In the genomic region with DNA sequence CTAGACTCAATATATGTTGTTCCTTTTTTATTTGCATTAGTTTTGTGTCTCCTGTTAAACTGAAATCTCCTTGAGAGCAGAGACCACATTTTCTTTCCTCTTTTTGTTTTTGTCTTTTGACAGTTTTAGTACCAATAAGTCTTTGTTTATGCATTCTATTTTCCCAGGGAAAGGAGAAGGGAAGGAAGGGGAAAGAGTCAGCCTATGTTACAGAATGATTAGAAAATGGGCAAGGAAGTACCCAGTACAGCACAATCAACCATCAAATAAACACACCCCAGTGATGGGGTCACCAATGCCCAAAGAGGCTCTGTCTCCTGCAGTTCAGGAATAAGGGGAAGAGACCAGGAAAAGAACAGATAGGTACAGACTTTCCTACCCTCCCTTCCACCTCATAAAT, we compare ENCODE assay signal across 20 cellular contexts. TPM values are rescaled to one million over a fixed set of nuclear protein-coding genes. Genes with fewer than 3 reads are reported as not detected.
DNase-seq lines count a peak whose midpoint lies in the region; ATAC-seq and TF ChIP-seq lines count a peak whose summit lies in the region.
"Had no signal": no experiment of that assay in that cellular context is flagged by ENCODE, and none has a peak within 500 bp of the region (broad histone marks: within the 10 kb centered on the region; RNA-seq: fewer than 3 reads in every experiment).

No MANE protein-coding gene starts in this region.

- peaks cover 48% of the 10 kb centered on the region for H3K36me3 ChIP-seq in lower lobe of right lung

- H3K36me3 Mint-ChIP-seq in activated B cell treated with CpG ODN at 0.5 μM for 24 hours (ENCODE audit: low read depth) (peaks cover 53% of the 10 kb centered on the region), neural crest cell (ENCODE audit: low read depth) (peaks cover 20% of the 10 kb centered on the region)

- H3K4me1 ChIP-seq in lower lobe of right lung = no peaks in the 10 kb centered on the region

- H3K4me3 ChIP-seq in fibroblast of villous mesenchyme (ENCODE audit: low read depth, low read length) (no peak overlapping the region), lower lobe of right lung (no peak overlapping the region)
- H3K4me3 ChIP-seq: A549 had no signal

- H3K27ac ChIP-seq in lower lobe of right lung = no peak overlapping the region
- H3K27ac ChIP-seq: A549 had no signal

- POLR2A ChIA-PET in activated B cell treated with CpG ODN at 0.5 μM for 24 hours (lab: Charles Lee) = no interaction called here

- CTCF ChIA-PET in activated B cell treated with CpG ODN at 0.5 μM for 24 hours (lab: Charles Lee) = no interaction called here

- no peaks in the 10 kb centered on the region for H3K9me3 ChIP-seq in lower lobe of right lung
- H3K9me3 ChIP-seq: A549 had no signal

- H3K27me3 ChIP-seq in lower lobe of right lung (ENCODE audit: low read depth) = no peaks in the 10 kb centered on the region

- intact Hi-C loops in activated B cell treated with CpG ODN at 0.5 μM for 24 hours (cut with micrococcal nuclease) = no loop called here
- intact Hi-C loops in lower lobe of right lung (cut with DNase I) = no loop called here

- no peak for DNase-seq in activated B cell treated with CpG ODN at 0.5 μM for 24 hours
- peak; percentile 45 for DNase-seq in fibroblast of villous mesenchyme (ENCODE audit: low read depth)
- DNase-seq in neural crest cell (ENCODE audit: low read depth, low spot score) = no peak
- DNase-seq in stimulated activated CD8-positive, alpha-beta memory T cell treated with anti-CD3 and anti-CD28 coated beads, Interleukin-4, amount 100 ng/mL, for 48 hours = no peak
- no peak for DNase-seq in KBM-7
- no peak for DNase-seq in lower lobe of right lung
- DNase-seq in retina = no peak
- DNase-seq: AML-193; CD4-positive, alpha-beta memory T cell; DMS153; DMS79; GDM1; GOT3; H7; HFFc6 had no signal

- ATAC-seq in activated B cell treated with CpG ODN at 0.5 μM for 24 hours (ENCODE audit: low read depth) (no peak), lower lobe of right lung (no peak)
- ATAC-seq: A549, HCT116, HepG2 had no signal

- H3K27me3 Mint-ChIP-seq in activated B cell treated with CpG ODN at 0.5 μM for 24 hours (no peaks in the 10 kb centered on the region), neural crest cell (ENCODE audit: low read depth) (no peaks in the 10 kb centered on the region)
- H3K27me3 Mint-ChIP-seq: CD4-positive, alpha-beta memory T cell; IgD-negative memory B cell had no signal

- H3K9me3 Mint-ChIP-seq in activated B cell treated with CpG ODN at 0.5 μM for 24 hours (no peaks in the 10 kb centered on the region), neural crest cell (no peaks in the 10 kb centered on the region)
- H3K9me3 Mint-ChIP-seq: CD4-positive, alpha-beta memory T cell; HFFc6; IgD-negative memory B cell had no signal

- in situ Hi-C loops in KBM-7 (cut with MboI; ENCODE audit: low pct_unique_long_range_greater_than_20kb, low sequenced_read_pairs) = no loop called here

- peak overlapping the region; percentile 26 for H3K27ac Mint-ChIP-seq in activated B cell treated with CpG ODN at 0.5 μM for 24 hours
- peak overlapping the region; percentile 41 for H3K27ac Mint-ChIP-seq in neural crest cell (ENCODE audit: unreplicated experiment)
- H3K27ac Mint-ChIP-seq: HFFc6 had no signal

- H3K4me3 Mint-ChIP-seq in activated B cell treated with CpG ODN at 0.5 μM for 24 hours (no peak overlapping the region), neural crest cell (no peak overlapping the region)
- H3K4me3 Mint-ChIP-seq: CD4-positive, alpha-beta memory T cell; HFFc6; IgD-negative memory B cell had no signal

- TF ChIP-seq CTCF in activated B cell treated with CpG ODN at 0.5 μM for 24 hours (IDR thresholded peaks at IDR 0.05) = no peak
- no peak for TF ChIP-seq CTCF in fibroblast of villous mesenchyme (IDR thresholded peaks at IDR 0.05; ENCODE audit: insufficient read depth, low read depth, low read length)
- no peak for TF ChIP-seq CTCF in neural crest cell (conservative IDR thresholded peaks at IDR 0.05)
- TF ChIP-seq CTCF in lower lobe of right lung (IDR thresholded peaks at IDR 0.05) = no peak

- peaks cover 2% of the 10 kb centered on the region for H3K4me1 Mint-ChIP-seq in activated B cell treated with CpG ODN at 0.5 μM for 24 hours
- H3K4me1 Mint-ChIP-seq in neural crest cell = peaks cover 3% of the 10 kb centered on the region

RNA-seq across cellular contexts. Expression of gene ZBTB37, which starts 10.1 kb away (rescaled TPM):
- total RNA-seq in activated B cell treated with CpG ODN at 0.5 μM for 24 hours (21.1 and 24.6 TPM in 2 replicates), fibroblast of villous mesenchyme (5.5 and 7.3 TPM in 2 replicates), neural crest cell (15.7 and 18.3 TPM in 2 replicates), lower lobe of right lung (15.6 TPM)

RNA-seq across cellular contexts. Expression of gene GAS5, which starts 10.5 kb away (rescaled TPM):
- total RNA-seq in activated B cell treated with CpG ODN at 0.5 μM for 24 hours (701 and 722 TPM in 2 replicates), fibroblast of villous mesenchyme (277 and 367 TPM in 2 replicates), neural crest cell (479 and 498 TPM in 2 replicates), lower lobe of right lung (282 TPM)

RNA-seq across cellular contexts. Expression of gene SERPINC1, which starts 38.9 kb away (rescaled TPM):
- total RNA-seq in activated B cell treated with CpG ODN at 0.5 μM for 24 hours (0.24 TPM in 2 replicates), fibroblast of villous mesenchyme (not detected in 2 replicates), neural crest cell (0.18 TPM in 1 of 2 replicates, not detected in the other), lower lobe of right lung (0.30 TPM)
- total RNA-seq: CD4-positive, alpha-beta memory T cell; Daoy had no signal

RNA-seq across cellular contexts. Expression of gene CENPL, which starts 53.6 kb away (rescaled TPM):
- total RNA-seq in activated B cell treated with CpG ODN at 0.5 μM for 24 hours (12.7 and 14.0 TPM in 2 replicates), fibroblast of villous mesenchyme (11.6 and 26.3 TPM in 2 replicates), neural crest cell (24.3 and 24.8 TPM in 2 replicates), lower lobe of right lung (6.9 TPM)

RNA-seq across cellular contexts. Expression of gene DARS2, which starts 53.8 kb away (rescaled TPM):
- total RNA-seq in activated B cell treated with CpG ODN at 0.5 μM for 24 hours = 24.0 and 26.0 TPM in 2 replicates
- 20.6 and 31.5 TPM in 2 replicates for total RNA-seq in fibroblast of villous mesenchyme
- total RNA-seq in neural crest cell = 33.8 and 34.0 TPM in 2 replicates
- 17.1 TPM for total RNA-seq in lower lobe of right lung
